Comparison of ENCODE assay signal across 17 cellular contexts in genomic region chr22:26660961-26661578, GRCh38. TPM values are rescaled to one million over a fixed set of nuclear protein-coding genes. Genes with fewer than 3 reads are reported as not detected.
DNase-seq lines count a peak whose midpoint lies in the region; ATAC-seq and TF ChIP-seq lines count a peak whose summit lies in the region.
"Had no signal": no experiment of that assay in that cellular context is flagged by ENCODE, and none has a peak within 500 bp of the region (broad histone marks: within the 10 kb centered on the region; RNA-seq: fewer than 3 reads in every experiment).

No MANE protein-coding gene starts in this region.

- H3K4me2 ChIP-seq in KMS-11 (peak overlapping the region; percentile 2; the same call in 1 of the 2 replicates), neuronal stem cell (ENCODE audit: insufficient read depth, low read length, poor library complexity, severe bottlenecking) (peak overlapping the region; percentile 32)

- H2AFZ ChIP-seq in KMS-11 (ENCODE audit: low read depth) (no peak overlapping the region), neuronal stem cell (ENCODE audit: low read length) (no peak overlapping the region)

- ATAC-seq in activated T-helper 17 cell treated with anti-CD3 and anti-CD28 coated beads, Interleukin-2, amount 50 U/mL, for 72 hours (replicated peaks) = no peak
- ATAC-seq in HG03521 (IDR thresholded peaks at IDR 0.05; ENCODE audit: unreplicated experiment) = no peak
- no peak for ATAC-seq in HG02642 (IDR thresholded peaks at IDR 0.05; ENCODE audit: poor library complexity, unreplicated experiment)
- ATAC-seq: left lung, Right ventricle myocardium inferior had no signal

- H3K4me3 ChIP-seq in KMS-11 (IDR thresholded peaks at IDR 0.05; ENCODE audit: insufficient read depth, low read depth, low read length) (no peak overlapping the region), neuronal stem cell (ENCODE audit: low read length in 2 of 2) (peak overlapping the region in 1 of 2 donors; percentile 5)
- H3K4me3 ChIP-seq: left lung had no signal

- TF ChIP-seq CTCF in KMS-11 (conservative IDR thresholded peaks at IDR 0.05; ENCODE audit: low read depth, low read length) = no peak

- no peaks in the 10 kb centered on the region for H3K27me3 Mint-ChIP-seq in activated T-helper 17 cell treated with anti-CD3 and anti-CD28 coated beads, Interleukin-2, amount 50 U/mL, for 72 hours

- H3K27me3 ChIP-seq in KMS-11 (ENCODE audit: insufficient read depth, low read depth) (no peaks in the 10 kb centered on the region), neuronal stem cell (ENCODE audit: control insufficient read depth in 3 of 3, insufficient read depth in 3 of 3, low read depth in 1 of 3, low read length in 3 of 3) (no peaks in the 10 kb centered on the region)

- WGBS in neuronal stem cell (ENCODE audit: extremely low coverage in 2 of 2, insufficient read length in 2 of 2, insufficient replicate concordance in 1 of 2), 2 donors = no CpG with 5 or more reads among the region's 7 CpGs

- no peaks in the 10 kb centered on the region for H4K20me1 ChIP-seq in KMS-11 (ENCODE audit: insufficient read depth)

- H3K27ac ChIP-seq in KMS-11 (peak overlapping the region; percentile 11; the same call in 1 of the 2 replicates), neuronal stem cell (replicated peaks; ENCODE audit: low read length) (peak overlapping the region; percentile 95)
- H3K27ac ChIP-seq: VCaP had no signal

- no peaks in the 10 kb centered on the region for H3K79me1 ChIP-seq in neuronal stem cell (ENCODE audit: low read depth, low read length)

- H2AK5ac ChIP-seq in neuronal stem cell (ENCODE audit: low read depth, low read length) = no peak overlapping the region

- peak overlapping the region; percentile 13 for H3K18ac ChIP-seq in neuronal stem cell (ENCODE audit: low read length)

- peak overlapping the region; percentile 33 for H2BK12ac ChIP-seq in neuronal stem cell (ENCODE audit: low read length)

- no peak overlapping the region for H2BK15ac ChIP-seq in neuronal stem cell (ENCODE audit: low read length)

- DNase-seq in NCI-H748 (lab: John Stamatoyannopoulos, UW; ENCODE audit: unreplicated experiment) (peak; percentile 69), NCI-H748 treated with DMSO at 0.1 percent for 48 hours (lab: John Stamatoyannopoulos, UW) (no peak), neuronal stem cell (ENCODE audit: low spot score) (peak; percentile 80), NK-92 (lab: John Stamatoyannopoulos, UW; ENCODE audit: unreplicated experiment) (no peak)
- DNase-seq: ACHN; activated T-cell treated with anti-CD3 and anti-CD28 coated beads, Interleukin-2, amount 50 U/mL, for 1 hour; aorta; GOT3; left lung; NCI-H1930 had no signal

- peaks cover 44% of the 10 kb centered on the region for H3K36me3 Mint-ChIP-seq in activated T-helper 17 cell treated with anti-CD3 and anti-CD28 coated beads, Interleukin-2, amount 50 U/mL, for 72 hours (ENCODE audit: low read depth)

- H4K91ac ChIP-seq in neuronal stem cell (ENCODE audit: low read depth, low read length, poor library complexity) = no peak overlapping the region

- peak overlapping the region; percentile 66 for H3K27ac Mint-ChIP-seq in activated T-helper 17 cell treated with anti-CD3 and anti-CD28 coated beads, Interleukin-2, amount 50 U/mL, for 72 hours

- H3K4me3 Mint-ChIP-seq in activated T-helper 17 cell treated with anti-CD3 and anti-CD28 coated beads, Interleukin-2, amount 50 U/mL, for 72 hours = peak overlapping the region; percentile 33

- no peak overlapping the region for H4K8ac ChIP-seq in neuronal stem cell (ENCODE audit: low read depth, low read length)

- H3K4me1 Mint-ChIP-seq in activated T-helper 17 cell treated with anti-CD3 and anti-CD28 coated beads, Interleukin-2, amount 50 U/mL, for 72 hours = peaks cover 39% of the 10 kb centered on the region

- peaks cover 75% of the 10 kb centered on the region for H3K4me1 ChIP-seq in KMS-11 (ENCODE audit: low read depth, poor library complexity, severe bottlenecking)
- peaks cover 24 to 29% of the 10 kb centered on the region in 2 donors for H3K4me1 ChIP-seq in neuronal stem cell (ENCODE audit: control insufficient read depth in 2 of 2, insufficient read depth in 1 of 2, low read depth in 1 of 2, low read length in 2 of 2)

- no peak overlapping the region for H3K9ac ChIP-seq in KMS-11
- H3K9ac ChIP-seq in neuronal stem cell (ENCODE audit: low read depth, low read length, poor library complexity) = no peak overlapping the region

- H3K23ac ChIP-seq in neuronal stem cell (ENCODE audit: low read depth, low read length, poor library complexity) = no peak overlapping the region

- H3K4ac ChIP-seq in neuronal stem cell (ENCODE audit: low read length) = no peak overlapping the region

- H2BK5ac ChIP-seq in neuronal stem cell (ENCODE audit: low read length) = peak overlapping the region; percentile 56

- no peaks in the 10 kb centered on the region for H3K9me3 ChIP-seq in neuronal stem cell (replicated peaks in 1 of 2; ENCODE audit: control insufficient read depth in 2 of 2, insufficient read depth in 1 of 2, low read depth in 1 of 2, low read length in 2 of 2)
- H3K9me3 ChIP-seq: left lung had no signal

- H3K9me3 Mint-ChIP-seq in activated T-helper 17 cell treated with anti-CD3 and anti-CD28 coated beads, Interleukin-2, amount 50 U/mL, for 72 hours = no peaks in the 10 kb centered on the region

- H3K36me3 ChIP-seq in KMS-11 (ENCODE audit: insufficient read depth) (no peaks in the 10 kb centered on the region; the same call in 1 of the 2 replicates), neuronal stem cell (replicated peaks in 1 of 2; ENCODE audit: control insufficient read depth in 2 of 2, insufficient read depth in 2 of 2, low read length in 2 of 2) (peaks cover 6 to 48% of the 10 kb centered on the region in 2 donors)
- H3K36me3 ChIP-seq: left lung had no signal

- H3K14ac ChIP-seq in neuronal stem cell (ENCODE audit: low read length) = peak overlapping the region; percentile 12

- H3K79me2 ChIP-seq in KMS-11 (ENCODE audit: insufficient read depth, low read depth) = peaks cover 63% of the 10 kb centered on the region

- no peak overlapping the region for H2BK120ac ChIP-seq in neuronal stem cell (ENCODE audit: low read depth, low read length)

RNA-seq across cellular contexts. Expression of gene MIAT, which starts 3.7 kb away (rescaled TPM):
- total RNA-seq in activated T-helper 17 cell treated with anti-CD3 and anti-CD28 coated beads, Interleukin-2, amount 50 U/mL, for 72 hours = 100 to 1,000 TPM in 1 of 2 donors, 10 to 100 TPM in 1; 81.2 to 166 TPM
- polyA plus RNA-seq in neuronal stem cell (2013, experiment 1 of 2) = 42.5 TPM
- polyA plus RNA-seq in neuronal stem cell (2013, experiment 2 of 2) = 40.0 TPM

RNA-seq across cellular contexts. Expression of gene CRYBA4, which starts 39.3 kb away (rescaled TPM):
- 1 to 10 TPM in 1 of 2 donors, not detected in 1; 1.2 TPM for total RNA-seq in activated T-helper 17 cell treated with anti-CD3 and anti-CD28 coated beads, Interleukin-2, amount 50 U/mL, for 72 hours
- 1.1 TPM for polyA plus RNA-seq in neuronal stem cell (2013, experiment 1 of 2)
- polyA plus RNA-seq in neuronal stem cell (2013, experiment 2 of 2) = 1.2 TPM
- total RNA-seq: aorta, left lung, Right ventricle myocardium inferior had no signal
- polyA plus RNA-seq: aorta had no signal

RNA-seq across cellular contexts. Expression of gene CRYBB1, which starts 43.2 kb away (rescaled TPM):
- not detected for total RNA-seq in activated T-helper 17 cell treated with anti-CD3 and anti-CD28 coated beads, Interleukin-2, amount 50 U/mL, for 72 hours
- 0.14 TPM for polyA plus RNA-seq in neuronal stem cell (2013, experiment 1 of 2)
- polyA plus RNA-seq in neuronal stem cell (2013, experiment 2 of 2) = 0.12 TPM
- total RNA-seq: ureter had no signal

Comparison
In these comparisons a context has a peak if more than half of its experiments do, and no peak if none do; other contexts are left out.
1. DNase-seq: peak in NCI-H748 (single experiment) and neuronal stem cell (single experiment); none in NCI-H748 treated with DMSO at 0.1 percent for 48 hours (single experiment) and NK-92 (single experiment).